1 cellular context compared by ENCODE assay signal in the genomic region with DNA sequence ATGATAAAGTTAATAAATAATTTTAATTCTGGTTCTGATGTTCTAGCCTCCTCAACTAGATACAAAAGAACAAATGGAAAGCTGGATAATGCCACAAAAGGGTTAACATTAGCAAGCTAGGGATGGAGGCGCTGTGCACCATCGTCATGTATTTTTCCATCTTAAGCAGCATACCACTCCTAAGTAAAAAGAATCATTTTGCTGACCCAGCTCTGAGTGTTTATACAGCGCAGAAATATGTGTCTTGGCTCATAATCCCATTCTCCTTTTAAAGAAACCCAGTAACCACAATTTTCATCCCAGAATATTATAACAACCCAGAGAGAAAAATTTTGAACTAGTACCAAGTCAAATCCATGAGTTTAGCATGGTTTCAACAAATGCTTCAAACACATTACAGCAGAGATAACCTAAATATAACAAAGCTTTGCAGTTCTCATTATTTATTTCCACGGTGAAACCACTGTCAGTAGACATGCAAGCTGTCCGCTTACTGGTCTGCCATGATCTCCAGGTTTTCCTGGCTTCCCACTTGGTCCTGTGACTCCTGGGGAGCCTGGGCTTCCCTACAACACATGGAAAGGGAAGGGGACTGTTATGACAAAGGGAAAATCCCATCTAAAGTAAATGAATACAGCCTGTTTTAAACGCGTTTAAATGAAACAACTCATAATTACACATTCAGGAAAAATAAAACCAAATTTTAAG.
TF ChIP-seq lines count a peak whose summit lies in the region.

No MANE protein-coding gene starts in this region.

TF ChIP-seq in IMR-90, 13 proteins besides CTCF, POLR2A, EP300 and RAD21:
- peak; percentile 93 for TF ChIP-seq MAFK (IDR thresholded peaks at IDR 0.05; ENCODE audit: low read depth, low read length)
- no peak for TF ChIP-seq SMC3 (IDR thresholded peaks at IDR 0.05; ENCODE audit: low read depth, low read length)
